2 cellular contexts compared by ENCODE assay signal in the genomic region with DNA sequence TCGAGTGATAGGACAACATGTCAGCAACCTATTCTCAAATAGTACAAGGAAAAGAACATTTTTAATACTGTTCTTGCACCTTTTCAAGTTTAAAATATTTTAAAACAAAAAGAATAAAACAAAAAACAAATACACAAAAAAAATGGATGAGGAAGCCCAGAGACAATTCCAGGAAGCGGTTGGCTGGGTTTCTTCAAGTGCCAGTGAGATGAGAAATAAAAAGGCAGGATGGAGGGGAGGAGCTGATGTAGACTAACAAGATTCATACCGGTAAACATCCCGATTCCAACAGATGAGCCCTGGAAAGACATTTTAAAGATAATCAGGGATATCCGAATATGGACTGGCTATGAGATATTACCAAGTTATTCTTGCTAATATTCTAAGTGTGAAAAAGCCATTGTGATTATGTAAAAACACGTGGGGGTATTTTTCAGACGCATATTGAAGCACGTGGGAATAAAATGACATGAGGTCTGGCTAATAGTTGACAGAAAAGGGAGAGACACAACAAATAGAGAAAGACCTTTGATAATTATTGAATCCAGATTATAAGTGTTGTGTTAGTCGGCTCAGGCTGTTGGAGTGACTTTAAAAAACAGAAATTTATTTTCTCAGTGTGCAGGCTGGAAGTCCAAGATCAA.
TF ChIP-seq lines count a peak whose summit lies in the region.

No MANE protein-coding gene starts in this region.

TF ChIP-seq in K562, 482 proteins besides CTCF, POLR2A, EP300 and RAD21:
- TF ChIP-seq GATAD2A (IDR thresholded peaks at IDR 0.05) = no peak
- TF ChIP-seq, protein P1, sequence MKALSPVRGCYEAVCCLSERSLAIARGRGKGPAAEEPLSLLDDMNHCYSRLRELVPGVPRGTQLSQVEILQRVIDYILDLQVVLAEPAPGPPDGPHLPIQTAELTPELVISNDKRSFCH (CRISPR knock-in tag; IDR thresholded peaks at IDR 0.05) = peak; percentile 1; the same call in 1 of the 2 replicates
- TF ChIP-seq, protein P1 (tag; IDR thresholded peaks at IDR 0.05) = no peak

TF ChIP-seq in endothelial cell of umbilical vein, 7 proteins besides CTCF, POLR2A, EP300 and RAD21:
- TF ChIP-seq POLR2AphosphoS5 (IDR thresholded peaks at IDR 0.05; ENCODE audit: insufficient read depth, low read depth, low read length) (no peak), EZH2 (IDR thresholded peaks at IDR 0.05; ENCODE audit: borderline replicate concordance, low read depth, low read length, severe bottlenecking) (no peak), JUN (IDR thresholded peaks at IDR 0.05; ENCODE audit: borderline replicate concordance, insufficient read depth, insufficient read length, low read depth) (no peak), MAX (IDR thresholded peaks at IDR 0.05; ENCODE audit: insufficient read depth, insufficient read length) (no peak), FOS (IDR thresholded peaks at IDR 0.05; ENCODE audit: borderline replicate concordance, insufficient read depth, low read length) (peak; percentile 17)
